ENCODE assay signal across 23 cellular contexts in the genomic region with DNA sequence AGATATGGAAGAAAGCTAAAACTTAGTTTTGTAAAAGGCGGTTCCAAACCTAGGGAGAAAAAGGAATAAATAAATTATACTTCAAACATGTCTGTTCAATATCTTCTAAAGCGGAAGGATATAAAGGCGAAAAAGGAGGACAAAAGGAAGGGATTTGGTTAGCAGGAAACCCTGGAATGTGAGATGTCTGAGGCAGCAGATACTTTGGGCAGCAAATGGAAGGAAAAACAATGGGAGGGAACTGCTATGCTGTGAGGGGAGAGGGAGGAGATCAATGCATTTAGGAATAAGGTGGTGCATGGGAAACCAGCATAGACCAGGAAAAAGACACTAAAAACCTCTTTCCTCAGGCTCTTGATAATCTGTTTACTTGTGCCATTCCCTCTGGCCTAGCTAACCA.
"Had no signal": no experiment of that assay in that cellular context is flagged by ENCODE, and none has a peak within 500 bp of the region (broad histone marks: within the 10 kb centered on the region; RNA-seq: fewer than 3 reads in every experiment).

No MANE protein-coding gene starts in this region.

- H3K4me3 Mint-ChIP-seq: mesothelial cell of epicardium, natural killer cell, neural crest cell had no signal

- H3K4me1 ChIP-seq: colonic mucosa, esophagus muscularis mucosa, gastrocnemius medialis, pancreas, stomach, transverse colon had no signal

- H3K9me3 Mint-ChIP-seq: mesothelial cell of epicardium, natural killer cell, neural crest cell had no signal

- H3K27ac ChIP-seq: colonic mucosa, epithelial cell of prostate, esophagus muscularis mucosa, gastrocnemius medialis, pancreas, stomach, thoracic aorta, transverse colon had no signal

- DNase-seq: colonic mucosa; dermis blood vessel endothelial cell; gastrocnemius medialis; glutamatergic neuron; islet precursor cell; mammary epithelial cell; natural killer cell; occipital lobe; pancreas; right cardiac atrium; small intestine; stimulated activated CD4-positive, alpha-beta T cell treated with anti-CD3 and anti-CD28 coated beads, Interleukin-12 subunit alpha, Interleukin-12 subunit beta, amount 100 ng/mL, for 4 hours; stimulated activated naive CD4-positive, alpha-beta T cell; stomach; substantia nigra; transverse colon had no signal

- H3K27me3 Mint-ChIP-seq: progenitor cell of endocrine pancreas had no signal

- H3K27me3 ChIP-seq: colonic mucosa, esophagus muscularis mucosa, gastrocnemius medialis, pancreas, stomach, transverse colon had no signal

- H3K27ac Mint-ChIP-seq: mesothelial cell of epicardium, natural killer cell, progenitor cell of endocrine pancreas had no signal

- ATAC-seq: gastrocnemius medialis, left lobe of liver, natural killer cell, pancreas, right cardiac atrium had no signal

- H3K36me3 ChIP-seq: colonic mucosa, esophagus muscularis mucosa, gastrocnemius medialis, pancreas, stomach, thoracic aorta, transverse colon had no signal

- FAIRE-seq: pancreas, small intestine had no signal

- H3K4me3 ChIP-seq: colonic mucosa, esophagus muscularis mucosa, gastrocnemius medialis, pancreas, stomach, thoracic aorta, transverse colon had no signal

- H3K36me3 Mint-ChIP-seq: mesothelial cell of epicardium, natural killer cell had no signal

- H3K9me3 ChIP-seq: colonic mucosa, esophagus muscularis mucosa, gastrocnemius medialis, pancreas, stomach, thoracic aorta, transverse colon had no signal

- H3K4me1 Mint-ChIP-seq: mesothelial cell of epicardium, natural killer cell, neural crest cell had no signal
